27 cellular contexts compared by ENCODE assay signal in the genomic region with DNA sequence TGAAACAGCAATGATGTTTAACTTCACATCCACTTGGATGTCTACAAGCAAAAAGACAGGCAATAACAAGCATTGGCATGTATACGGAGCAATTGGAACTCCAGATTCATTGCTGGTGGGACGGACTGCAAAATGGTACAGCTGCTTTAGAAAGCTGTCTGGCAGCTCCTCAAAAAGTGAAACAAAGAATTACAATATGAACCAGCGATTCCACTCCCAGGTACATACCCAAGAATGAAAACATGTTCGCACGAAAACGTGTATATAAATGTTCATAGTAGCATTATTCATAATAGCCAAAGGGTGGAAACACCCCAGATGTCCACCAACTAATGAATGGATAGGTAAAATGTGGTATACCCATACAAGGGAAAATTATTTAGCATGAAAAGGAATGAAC.
"Had no signal": no experiment of that assay in that cellular context is flagged by ENCODE, and none has a peak within 500 bp of the region (broad histone marks: within the 10 kb centered on the region; RNA-seq: fewer than 3 reads in every experiment).

No MANE protein-coding gene starts in this region.

- H3K36me3 Mint-ChIP-seq: activated naive CD8-positive, alpha-beta T cell treated with anti-CD3 and anti-CD28 coated beads, Interleukin-2, amount 10 ng/mL, durations not matched to agents 7 days and 5 days; naive B cell had no signal

- H3K4me3 ChIP-seq: esophagus muscularis mucosa, gastroesophageal sphincter, prostate gland, spleen, thoracic aorta, upper lobe of left lung had no signal

- H3K9me3 ChIP-seq: esophagus muscularis mucosa, gastroesophageal sphincter, prostate gland, spleen, thoracic aorta, upper lobe of left lung had no signal

- H3K4me1 ChIP-seq: prostate gland had no signal

- FAIRE-seq: islet of Langerhans had no signal

- H3K9me3 Mint-ChIP-seq: activated naive CD8-positive, alpha-beta T cell treated with anti-CD3 and anti-CD28 coated beads, Interleukin-2, amount 10 ng/mL, durations not matched to agents 7 days and 5 days; activated T-cell treated with anti-CD3 and anti-CD28 coated beads, Interleukin-2, amount 50 U/mL, for 4 hours; activated T-helper 2 cell treated with anti-CD3 and anti-CD28 coated beads, Interferon-gamma antibody, Interleukin-2, Interleukin-4, amounts not matched to agents 10 μg/mL and 5 μg/mL and 100 μg/mL, durations not matched to agents 14 hours and 24 hours and 36 hours; dendritic cell treated with granulocyte-macrophage colony-stimulating factor and Interleukin-4, amounts not matched to agents 40 ng/mL and 50 ng/mL, for 4 days; naive B cell; neural crest cell had no signal

- DNase-seq: activated CD4-positive, alpha-beta T cell treated with anti-CD3 and anti-CD28 coated beads for 36 hours; activated CD4-positive, alpha-beta T cell treated with anti-CD3 and anti-CD28 coated beads, Interleukin-2, amount 50 U/mL, for 4 hours; activated CD8-positive, alpha-beta memory T cell treated with anti-CD3 and anti-CD28 coated beads for 24 hours; activated CD8-positive, alpha-beta memory T cell treated with anti-CD3 and anti-CD28 coated beads, Interleukin-2, amount 50 U/mL, for 48 hours; activated naive CD4-positive, alpha-beta T cell; activated naive CD8-positive, alpha-beta T cell treated with anti-CD3 and anti-CD28 coated beads, Interleukin-2, amount 10 ng/mL, durations not matched to agents 7 days and 5 days; activated T-cell treated with anti-CD3 and anti-CD28 coated beads, Interleukin-2, amount 50 U/mL, for 4 hours; amygdala; effector CD8-positive, alpha-beta T cell; head of caudate nucleus; left colon; mesendoderm; naive B cell; occipital lobe; spleen; stimulated activated CD4-positive, alpha-beta T cell treated with anti-CD3 and anti-CD28 coated beads, Interleukin-4, amount 100 ng/mL, for 1 hour; stimulated activated naive CD4-positive, alpha-beta T cell treated with Interleukin-2 at 50 U/mL for 16 hours; T-helper 1 cell; upper lobe of left lung had no signal

- H3K36me3 ChIP-seq: esophagus muscularis mucosa, gastroesophageal sphincter, prostate gland, spleen, thoracic aorta, upper lobe of left lung had no signal

- H3K27ac Mint-ChIP-seq: activated CD4-positive, alpha-beta T cell treated with anti-CD3 and anti-CD28 coated beads for 36 hours; activated naive CD8-positive, alpha-beta T cell treated with anti-CD3 and anti-CD28 coated beads, Interleukin-2, amount 10 ng/mL, durations not matched to agents 7 days and 5 days; activated T-helper 2 cell treated with anti-CD3 and anti-CD28 coated beads, Interferon-gamma antibody, Interleukin-2, Interleukin-4, amounts not matched to agents 10 μg/mL and 5 μg/mL and 100 μg/mL, durations not matched to agents 14 hours and 24 hours and 36 hours; dendritic cell treated with granulocyte-macrophage colony-stimulating factor and Interleukin-4, amounts not matched to agents 40 ng/mL and 50 ng/mL, for 4 days; naive B cell had no signal

- H3K27me3 ChIP-seq: spleen, upper lobe of left lung had no signal

- ATAC-seq: activated CD4-positive, alpha-beta T cell treated with anti-CD3 and anti-CD28 coated beads for 36 hours; activated T-cell treated with anti-CD3 and anti-CD28 coated beads, Interleukin-2, amount 50 U/mL, for 4 hours; gastroesophageal sphincter; left colon had no signal

- H3K27ac ChIP-seq: esophagus muscularis mucosa, gastroesophageal sphincter, prostate gland, spleen, thoracic aorta, upper lobe of left lung had no signal
